ENCODE assay signal across 14 cellular contexts in the genomic region with DNA sequence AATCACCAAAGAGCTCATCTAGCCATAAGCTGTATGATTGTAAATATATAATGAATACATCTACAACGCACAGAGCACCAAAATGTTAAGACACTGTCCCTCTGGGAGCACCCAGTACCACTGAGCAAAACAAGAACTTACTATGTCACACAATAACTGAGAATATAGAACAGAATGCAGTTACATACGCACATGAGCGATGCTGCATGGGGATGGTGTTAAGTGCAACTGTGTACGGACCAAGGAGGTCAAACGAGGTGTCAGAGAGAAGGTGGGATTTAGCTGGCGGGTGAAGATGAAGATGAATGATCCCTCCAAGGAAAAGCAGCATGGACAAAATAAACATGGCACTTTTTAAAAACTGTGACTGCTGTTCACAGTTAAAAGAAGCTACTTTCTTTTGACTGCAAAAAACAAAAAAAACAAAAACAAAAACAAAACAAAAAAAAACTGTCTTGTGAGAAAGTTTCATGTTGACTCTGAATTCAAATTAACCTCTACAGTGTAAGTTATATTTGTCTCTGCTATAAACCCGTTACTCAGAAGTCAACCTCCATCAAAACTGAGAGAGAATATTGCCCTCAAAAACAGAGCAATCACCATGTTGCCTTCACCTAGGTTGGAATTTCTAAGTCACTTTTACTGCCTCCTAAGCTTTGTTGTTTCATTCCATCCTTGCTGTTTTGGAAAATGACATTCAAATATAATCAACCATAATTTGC.
"Had no signal": no experiment of that assay in that cellular context is flagged by ENCODE, and none has a peak within 500 bp of the region (broad histone marks: within the 10 kb centered on the region; RNA-seq: fewer than 3 reads in every experiment).

No MANE protein-coding gene starts in this region.

- H3K4me3 Mint-ChIP-seq: activated B cell treated with CpG ODN at 0.5 μM for 24 hours; activated CD4-positive, alpha-beta T cell treated with anti-CD3 and anti-CD28 coated beads, Interleukin-2, amount 10 ng/mL, durations not matched to agents 24 days and 14 days; activated naive CD8-positive, alpha-beta T cell; brain; dendritic cell treated with granulocyte-macrophage colony-stimulating factor and Interleukin-4, amounts not matched to agents 40 ng/mL and 50 ng/mL, for 4 days; endodermal cell; nephron had no signal

- H3K27ac Mint-ChIP-seq: activated B cell treated with CpG ODN at 0.5 μM for 24 hours; activated CD4-positive, alpha-beta T cell treated with anti-CD3 and anti-CD28 coated beads, Interleukin-2, amount 10 ng/mL, durations not matched to agents 24 days and 14 days; activated naive CD8-positive, alpha-beta T cell; dendritic cell treated with granulocyte-macrophage colony-stimulating factor and Interleukin-4, amounts not matched to agents 40 ng/mL and 50 ng/mL, for 4 days; nephron had no signal

- H3K4me1 Mint-ChIP-seq: activated B cell treated with CpG ODN at 0.5 μM for 24 hours had no signal

- H3K27me3 Mint-ChIP-seq: activated CD4-positive, alpha-beta T cell treated with anti-CD3 and anti-CD28 coated beads, Interleukin-2, amount 10 ng/mL, durations not matched to agents 24 days and 14 days; activated naive CD8-positive, alpha-beta T cell; brain; dendritic cell treated with granulocyte-macrophage colony-stimulating factor and Interleukin-4, amounts not matched to agents 40 ng/mL and 50 ng/mL, for 4 days had no signal

- FAIRE-seq: urothelium cell line had no signal

- DNase-seq: activated B cell treated with CpG ODN at 0.5 μM for 24 hours; activated CD4-positive, alpha-beta T cell treated with anti-CD3 and anti-CD28 coated beads, Interleukin-2, amount 10 ng/mL, durations not matched to agents 24 days and 14 days; activated gamma-delta T cell; amygdala; endodermal cell; erythroblast; mesendoderm; stimulated activated CD4-positive, alpha-beta T cell treated with anti-CD3 and anti-CD28 coated beads, Interleukin-2, amount 100 ng/mL, for 48 hours; stimulated activated naive CD4-positive, alpha-beta T cell treated with Interleukin-2 at 50 U/mL for 16 hours had no signal

- H3K9me3 Mint-ChIP-seq: activated B cell treated with CpG ODN at 0.5 μM for 24 hours; activated CD4-positive, alpha-beta T cell treated with anti-CD3 and anti-CD28 coated beads, Interleukin-2, amount 10 ng/mL, durations not matched to agents 24 days and 14 days; brain; dendritic cell treated with granulocyte-macrophage colony-stimulating factor and Interleukin-4, amounts not matched to agents 40 ng/mL and 50 ng/mL, for 4 days; endodermal cell; nephron had no signal
